Comparison of ENCODE assay signal across 7 cellular contexts in genomic region chr16:7629571-7629970, GRCh38.
"Had no signal": no experiment of that assay in that cellular context is flagged by ENCODE, and none has a peak within 500 bp of the region (broad histone marks: within the 10 kb centered on the region; RNA-seq: fewer than 3 reads in every experiment).

No MANE protein-coding gene starts in this region.

- H3K4me1 Mint-ChIP-seq: IgD-negative memory B cell had no signal

- DNase-seq: GM23248, GOT3, H7, HFFc6 had no signal

- H2AFZ ChIP-seq: GM23248 had no signal

- H3K4me3 ChIP-seq: GM23248, HAP-1 had no signal

- H3K27me3 Mint-ChIP-seq: IgD-negative memory B cell had no signal

- H3K9ac ChIP-seq: GM23248 had no signal

- H3K27ac ChIP-seq: GM23248, HL-60 had no signal

- H3K4me3 Mint-ChIP-seq: HFFc6, IgD-negative memory B cell had no signal

- H3K4me1 ChIP-seq: HAP-1 had no signal

- H3K36me3 ChIP-seq: HAP-1 had no signal

- H3K27ac Mint-ChIP-seq: HFFc6, IgD-negative memory B cell had no signal

- H3K36me3 Mint-ChIP-seq: IgD-negative memory B cell had no signal
